Comparison of ENCODE assay signal across 1 cellular context in genomic region chr10:90862908-90863514, GRCh38.
TF ChIP-seq lines count a peak whose summit lies in the region.

No MANE protein-coding gene starts in this region.

TF ChIP-seq in K562, 482 proteins besides CTCF, POLR2A, EP300 and RAD21:
- TF ChIP-seq ZNF12 (CRISPR knock-in tag; IDR thresholded peaks at IDR 0.05) (no peak), TFE3 (CRISPR knock-in tag; IDR thresholded peaks at IDR 0.05) (no peak), NFE2 (IDR thresholded peaks at IDR 0.05; ENCODE audit: low read depth) (no peak), SRF (CRISPR knock-in tag; IDR thresholded peaks at IDR 0.05) (no peak), ZNF76 (CRISPR knock-in tag; IDR thresholded peaks at IDR 0.05; ENCODE audit: borderline replicate concordance) (no peak), SMC3 (conservative IDR thresholded peaks at IDR 0.05; ENCODE audit: insufficient read depth, low read depth, low read length) (0 out of 2 replicates have a peak, but pooled peaks have one; percentile 44), MYNN (IDR thresholded peaks at IDR 0.05) (no peak), MYNN (CRISPR knock-in tag; IDR thresholded peaks at IDR 0.05) (no peak), U2AF2 (optimal IDR thresholded peaks at IDR 0.05; ENCODE audit: low read depth, low read length) (no peak), SMAD2 (IDR thresholded peaks at IDR 0.05; ENCODE audit: low read depth, low read length) (no peak), SMARCC2 (IDR thresholded peaks at IDR 0.05; ENCODE audit: low read depth) (no peak), SNRNP70 (optimal IDR thresholded peaks at IDR 0.05; ENCODE audit: low read depth, low read length) (no peak), TCF15 (CRISPR knock-in tag; IDR thresholded peaks at IDR 0.05) (no peak), C11orf30 (IDR thresholded peaks at IDR 0.05; ENCODE audit: low read depth) (no peak), ZNF780A (CRISPR knock-in tag; IDR thresholded peaks at IDR 0.05) (no peak)
- TF ChIP-seq, protein P1, sequence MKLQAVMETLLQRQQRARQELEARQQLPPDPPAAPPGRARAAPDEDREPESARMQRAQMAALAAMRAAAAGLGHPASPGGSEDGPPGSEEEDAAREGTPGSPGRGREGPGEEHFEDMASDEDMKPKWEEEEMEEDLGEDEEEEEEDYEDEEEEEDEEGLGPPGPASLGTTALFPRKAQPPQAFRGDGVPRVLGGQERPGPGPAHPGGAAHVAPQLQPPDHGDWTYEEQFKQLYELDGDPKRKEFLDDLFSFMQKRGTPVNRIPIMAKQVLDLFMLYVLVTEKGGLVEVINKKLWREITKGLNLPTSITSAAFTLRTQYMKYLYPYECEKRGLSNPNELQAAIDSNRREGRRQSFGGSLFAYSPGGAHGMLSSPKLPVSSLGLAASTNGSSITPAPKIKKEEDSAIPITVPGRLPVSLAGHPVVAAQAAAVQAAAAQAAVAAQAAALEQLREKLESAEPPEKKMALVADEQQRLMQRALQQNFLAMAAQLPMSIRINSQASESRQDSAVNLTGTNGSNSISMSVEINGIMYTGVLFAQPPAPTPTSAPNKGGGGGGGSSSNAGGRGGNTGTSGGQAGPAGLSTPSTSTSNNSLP (IDR thresholded peaks at IDR 0.05; ENCODE audit: borderline replicate concordance, low read depth, low read length): no peak
- TF ChIP-seq, protein P2, sequence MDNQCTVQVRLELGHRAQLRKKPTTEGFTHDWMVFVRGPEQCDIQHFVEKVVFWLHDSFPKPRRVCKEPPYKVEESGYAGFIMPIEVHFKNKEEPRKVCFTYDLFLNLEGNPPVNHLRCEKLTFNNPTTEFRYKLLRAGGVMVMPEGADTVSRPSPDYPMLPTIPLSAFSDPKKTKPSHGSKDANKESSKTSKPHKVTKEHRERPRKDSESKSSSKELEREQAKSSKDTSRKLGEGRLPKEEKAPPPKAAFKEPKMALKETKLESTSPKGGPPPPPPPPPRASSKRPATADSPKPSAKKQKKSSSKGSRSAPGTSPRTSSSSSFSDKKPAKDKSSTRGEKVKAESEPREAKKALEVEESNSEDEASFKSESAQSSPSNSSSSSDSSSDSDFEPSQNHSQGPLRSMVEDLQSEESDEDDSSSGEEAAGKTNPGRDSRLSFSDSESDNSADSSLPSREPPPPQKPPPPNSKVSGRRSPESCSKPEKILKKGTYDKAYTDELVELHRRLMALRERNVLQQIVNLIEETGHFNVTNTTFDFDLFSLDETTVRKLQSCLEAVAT (IDR thresholded peaks at IDR 0.05): no peak
- TF ChIP-seq, protein P3, sequence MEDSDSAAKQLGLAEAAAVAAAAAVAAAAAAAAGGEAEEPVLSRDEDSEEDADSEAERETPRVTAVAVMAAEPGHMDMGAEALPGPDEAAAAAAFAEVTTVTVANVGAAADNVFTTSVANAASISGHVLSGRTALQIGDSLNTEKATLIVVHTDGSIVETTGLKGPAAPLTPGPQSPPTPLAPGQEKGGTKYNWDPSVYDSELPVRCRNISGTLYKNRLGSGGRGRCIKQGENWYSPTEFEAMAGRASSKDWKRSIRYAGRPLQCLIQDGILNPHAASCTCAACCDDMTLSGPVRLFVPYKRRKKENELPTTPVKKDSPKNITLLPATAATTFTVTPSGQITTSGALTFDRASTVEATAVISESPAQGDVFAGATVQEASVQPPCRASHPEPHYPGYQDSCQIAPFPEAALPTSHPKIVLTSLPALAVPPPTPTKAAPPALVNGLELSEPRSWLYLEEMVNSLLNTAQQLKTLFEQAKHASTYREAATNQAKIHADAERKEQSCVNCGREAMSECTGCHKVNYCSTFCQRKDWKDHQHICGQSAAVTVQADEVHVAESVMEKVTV (CRISPR knock-in tag; IDR thresholded peaks at IDR 0.05): peak; percentile 45; the same call in 1 of the 2 replicates
- TF ChIP-seq, protein P4, sequence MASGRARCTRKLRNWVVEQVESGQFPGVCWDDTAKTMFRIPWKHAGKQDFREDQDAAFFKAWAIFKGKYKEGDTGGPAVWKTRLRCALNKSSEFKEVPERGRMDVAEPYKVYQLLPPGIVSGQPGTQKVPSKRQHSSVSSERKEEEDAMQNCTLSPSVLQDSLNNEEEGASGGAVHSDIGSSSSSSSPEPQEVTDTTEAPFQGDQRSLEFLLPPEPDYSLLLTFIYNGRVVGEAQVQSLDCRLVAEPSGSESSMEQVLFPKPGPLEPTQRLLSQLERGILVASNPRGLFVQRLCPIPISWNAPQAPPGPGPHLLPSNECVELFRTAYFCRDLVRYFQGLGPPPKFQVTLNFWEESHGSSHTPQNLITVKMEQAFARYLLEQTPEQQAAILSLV (tag; IDR thresholded peaks at IDR 0.05): no peak
